Comparison of ENCODE assay signal across 1 cellular context in the genomic region with DNA sequence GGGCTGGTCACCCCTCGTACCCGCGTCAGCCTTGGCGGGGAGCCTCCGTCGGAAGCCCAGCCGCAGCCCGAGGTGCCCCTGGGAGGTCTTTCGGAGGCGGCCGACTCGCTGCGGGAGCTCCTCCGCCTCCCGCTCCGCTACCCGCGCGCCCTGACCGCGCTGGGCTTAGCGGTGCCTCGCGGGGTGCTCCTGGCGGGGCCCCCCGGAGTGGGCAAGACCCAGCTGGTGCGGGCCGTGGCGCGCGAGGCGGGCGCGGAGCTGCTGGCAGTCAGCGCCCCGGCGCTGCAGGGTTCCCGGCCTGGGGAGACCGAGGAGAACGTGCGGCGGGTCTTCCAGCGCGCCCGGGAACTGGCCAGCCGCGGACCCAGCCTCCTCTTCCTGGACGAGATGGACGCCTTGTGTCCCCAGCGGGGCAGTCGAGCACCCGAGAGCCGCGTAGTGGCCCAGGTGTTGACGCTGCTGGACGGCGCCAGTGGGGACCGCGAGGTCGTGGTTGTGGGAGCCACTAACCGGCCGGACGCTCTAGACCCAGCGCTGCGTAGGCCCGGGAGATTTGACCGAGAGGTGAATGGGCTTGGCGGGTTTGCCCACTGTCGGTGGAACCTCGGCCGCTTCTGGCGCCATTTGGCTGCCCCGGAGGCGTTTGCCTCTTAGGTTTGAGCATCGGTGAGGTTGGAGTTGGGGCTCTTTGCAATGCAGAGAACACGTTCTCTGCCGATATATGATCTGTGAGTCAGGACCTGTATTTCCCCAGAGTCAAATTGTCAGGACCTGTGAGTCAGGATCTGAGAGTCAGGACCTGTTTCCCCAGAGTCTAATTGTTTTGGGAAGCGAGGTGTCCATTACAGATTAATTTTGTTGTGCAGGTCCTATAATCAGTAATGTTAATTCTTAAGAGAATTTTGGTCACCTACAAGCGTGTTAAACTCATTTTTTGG.
TF ChIP-seq lines count a peak whose summit lies in the region.

No MANE protein-coding gene starts in this region.

TF ChIP-seq in GM23338, 12 proteins besides CTCF, POLR2A, EP300 and RAD21 (continued from another document):
- TF ChIP-seq, protein P1, sequence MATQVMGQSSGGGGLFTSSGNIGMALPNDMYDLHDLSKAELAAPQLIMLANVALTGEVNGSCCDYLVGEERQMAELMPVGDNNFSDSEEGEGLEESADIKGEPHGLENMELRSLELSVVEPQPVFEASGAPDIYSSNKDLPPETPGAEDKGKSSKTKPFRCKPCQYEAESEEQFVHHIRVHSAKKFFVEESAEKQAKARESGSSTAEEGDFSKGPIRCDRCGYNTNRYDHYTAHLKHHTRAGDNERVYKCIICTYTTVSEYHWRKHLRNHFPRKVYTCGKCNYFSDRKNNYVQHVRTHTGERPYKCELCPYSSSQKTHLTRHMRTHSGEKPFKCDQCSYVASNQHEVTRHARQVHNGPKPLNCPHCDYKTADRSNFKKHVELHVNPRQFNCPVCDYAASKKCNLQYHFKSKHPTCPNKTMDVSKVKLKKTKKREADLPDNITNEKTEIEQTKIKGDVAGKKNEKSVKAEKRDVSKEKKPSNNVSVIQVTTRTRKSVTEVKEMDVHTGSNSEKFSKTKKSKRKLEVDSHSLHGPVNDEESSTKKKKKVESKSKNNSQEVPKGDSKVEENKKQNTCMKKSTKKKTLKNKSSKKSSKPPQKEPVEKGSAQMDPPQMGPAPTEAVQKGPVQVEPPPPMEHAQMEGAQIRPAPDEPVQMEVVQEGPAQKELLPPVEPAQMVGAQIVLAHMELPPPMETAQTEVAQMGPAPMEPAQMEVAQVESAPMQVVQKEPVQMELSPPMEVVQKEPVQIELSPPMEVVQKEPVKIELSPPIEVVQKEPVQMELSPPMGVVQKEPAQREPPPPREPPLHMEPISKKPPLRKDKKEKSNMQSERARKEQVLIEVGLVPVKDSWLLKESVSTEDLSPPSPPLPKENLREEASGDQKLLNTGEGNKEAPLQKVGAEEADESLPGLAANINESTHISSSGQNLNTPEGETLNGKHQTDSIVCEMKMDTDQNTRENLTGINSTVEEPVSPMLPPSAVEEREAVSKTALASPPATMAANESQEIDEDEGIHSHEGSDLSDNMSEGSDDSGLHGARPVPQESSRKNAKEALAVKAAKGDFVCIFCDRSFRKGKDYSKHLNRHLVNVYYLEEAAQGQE (IDR thresholded peaks at IDR 0.05; ENCODE audit: unreplicated experiment), result no peak
- no peak for TF ChIP-seq EZH2phosphoT487 (IDR thresholded peaks at IDR 0.05; ENCODE audit: unreplicated experiment)
- TF ChIP-seq, protein P2, sequence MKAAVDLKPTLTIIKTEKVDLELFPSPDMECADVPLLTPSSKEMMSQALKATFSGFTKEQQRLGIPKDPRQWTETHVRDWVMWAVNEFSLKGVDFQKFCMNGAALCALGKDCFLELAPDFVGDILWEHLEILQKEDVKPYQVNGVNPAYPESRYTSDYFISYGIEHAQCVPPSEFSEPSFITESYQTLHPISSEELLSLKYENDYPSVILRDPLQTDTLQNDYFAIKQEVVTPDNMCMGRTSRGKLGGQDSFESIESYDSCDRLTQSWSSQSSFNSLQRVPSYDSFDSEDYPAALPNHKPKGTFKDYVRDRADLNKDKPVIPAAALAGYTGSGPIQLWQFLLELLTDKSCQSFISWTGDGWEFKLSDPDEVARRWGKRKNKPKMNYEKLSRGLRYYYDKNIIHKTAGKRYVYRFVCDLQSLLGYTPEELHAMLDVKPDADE (IDR thresholded peaks at IDR 0.05), result no peak
- TF ChIP-seq NANOG (IDR thresholded peaks at IDR 0.05; ENCODE audit: borderline replicate concordance), result no peak
- TF ChIP-seq EZH2 (IDR thresholded peaks at IDR 0.05; ENCODE audit: low read depth, unreplicated experiment), result no peak
- TF ChIP-seq, protein P3, sequence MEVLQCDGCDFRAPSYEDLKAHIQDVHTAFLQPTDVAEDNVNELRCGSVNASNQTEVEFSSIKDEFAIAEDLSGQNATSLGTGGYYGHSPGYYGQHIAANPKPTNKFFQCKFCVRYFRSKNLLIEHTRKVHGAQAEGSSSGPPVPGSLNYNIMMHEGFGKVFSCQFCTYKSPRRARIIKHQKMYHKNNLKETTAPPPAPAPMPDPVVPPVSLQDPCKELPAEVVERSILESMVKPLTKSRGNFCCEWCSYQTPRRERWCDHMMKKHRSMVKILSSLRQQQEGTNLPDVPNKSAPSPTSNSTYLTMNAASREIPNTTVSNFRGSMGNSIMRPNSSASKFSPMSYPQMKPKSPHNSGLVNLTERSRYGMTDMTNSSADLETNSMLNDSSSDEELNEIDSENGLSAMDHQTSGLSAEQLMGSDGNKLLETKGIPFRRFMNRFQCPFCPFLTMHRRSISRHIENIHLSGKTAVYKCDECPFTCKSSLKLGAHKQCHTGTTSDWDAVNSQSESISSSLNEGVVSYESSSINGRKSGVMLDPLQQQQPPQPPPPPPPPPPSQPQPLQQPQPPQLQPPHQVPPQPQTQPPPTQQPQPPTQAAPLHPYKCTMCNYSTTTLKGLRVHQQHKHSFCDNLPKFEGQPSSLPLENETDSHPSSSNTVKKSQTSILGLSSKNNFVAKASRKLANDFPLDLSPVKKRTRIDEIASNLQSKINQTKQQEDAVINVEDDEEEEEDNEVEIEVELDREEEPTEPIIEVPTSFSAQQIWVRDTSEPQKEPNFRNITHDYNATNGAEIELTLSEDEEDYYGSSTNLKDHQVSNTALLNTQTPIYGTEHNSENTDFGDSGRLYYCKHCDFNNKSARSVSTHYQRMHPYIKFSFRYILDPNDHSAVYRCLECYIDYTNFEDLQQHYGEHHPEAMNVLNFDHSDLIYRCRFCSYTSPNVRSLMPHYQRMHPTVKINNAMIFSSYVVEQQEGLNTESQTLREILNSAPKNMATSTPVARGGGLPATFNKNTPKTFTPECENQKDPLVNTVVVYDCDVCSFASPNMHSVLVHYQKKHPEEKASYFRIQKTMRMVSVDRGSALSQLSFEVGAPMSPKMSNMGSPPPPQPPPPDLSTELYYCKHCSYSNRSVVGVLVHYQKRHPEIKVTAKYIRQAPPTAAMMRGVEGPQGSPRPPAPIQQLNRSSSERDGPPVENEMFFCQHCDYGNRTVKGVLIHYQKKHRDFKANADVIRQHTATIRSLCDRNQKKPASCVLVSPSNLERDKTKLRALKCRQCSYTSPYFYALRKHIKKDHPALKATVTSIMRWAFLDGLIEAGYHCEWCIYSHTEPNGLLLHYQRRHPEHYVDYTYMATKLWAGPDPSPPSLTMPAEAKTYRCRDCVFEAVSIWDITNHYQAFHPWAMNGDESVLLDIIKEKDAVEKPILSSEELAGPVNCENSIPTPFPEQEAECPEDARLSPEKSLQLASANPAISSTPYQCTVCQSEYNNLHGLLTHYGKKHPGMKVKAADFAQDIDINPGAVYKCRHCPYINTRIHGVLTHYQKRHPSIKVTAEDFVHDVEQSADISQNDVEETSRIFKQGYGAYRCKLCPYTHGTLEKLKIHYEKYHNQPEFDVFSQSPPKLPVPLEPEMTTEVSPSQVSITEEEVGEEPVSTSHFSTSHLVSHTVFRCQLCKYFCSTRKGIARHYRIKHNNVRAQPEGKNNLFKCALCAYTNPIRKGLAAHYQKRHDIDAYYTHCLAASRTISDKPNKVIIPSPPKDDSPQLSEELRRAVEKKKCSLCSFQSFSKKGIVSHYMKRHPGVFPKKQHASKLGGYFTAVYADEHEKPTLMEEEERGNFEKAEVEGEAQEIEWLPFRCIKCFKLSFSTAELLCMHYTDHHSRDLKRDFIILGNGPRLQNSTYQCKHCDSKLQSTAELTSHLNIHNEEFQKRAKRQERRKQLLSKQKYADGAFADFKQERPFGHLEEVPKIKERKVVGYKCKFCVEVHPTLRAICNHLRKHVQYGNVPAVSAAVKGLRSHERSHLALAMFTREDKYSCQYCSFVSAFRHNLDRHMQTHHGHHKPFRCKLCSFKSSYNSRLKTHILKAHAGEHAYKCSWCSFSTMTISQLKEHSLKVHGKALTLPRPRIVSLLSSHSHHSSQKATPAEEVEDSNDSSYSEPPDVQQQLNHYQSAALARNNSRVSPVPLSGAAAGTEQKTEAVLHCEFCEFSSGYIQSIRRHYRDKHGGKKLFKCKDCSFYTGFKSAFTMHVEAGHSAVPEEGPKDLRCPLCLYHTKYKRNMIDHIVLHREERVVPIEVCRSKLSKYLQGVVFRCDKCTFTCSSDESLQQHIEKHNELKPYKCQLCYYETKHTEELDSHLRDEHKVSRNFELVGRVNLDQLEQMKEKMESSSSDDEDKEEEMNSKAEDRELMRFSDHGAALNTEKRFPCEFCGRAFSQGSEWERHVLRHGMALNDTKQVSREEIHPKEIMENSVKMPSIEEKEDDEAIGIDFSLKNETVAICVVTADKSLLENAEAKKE (CRISPR knock-in tag; IDR thresholded peaks at IDR 0.05), result no peak
- no peak for TF ChIP-seq POLR2AphosphoS5 (IDR thresholded peaks at IDR 0.05; ENCODE audit: low read depth)
TF ChIP-seq in GM23338: peak in this region for 0.
